In the genomic region with DNA sequence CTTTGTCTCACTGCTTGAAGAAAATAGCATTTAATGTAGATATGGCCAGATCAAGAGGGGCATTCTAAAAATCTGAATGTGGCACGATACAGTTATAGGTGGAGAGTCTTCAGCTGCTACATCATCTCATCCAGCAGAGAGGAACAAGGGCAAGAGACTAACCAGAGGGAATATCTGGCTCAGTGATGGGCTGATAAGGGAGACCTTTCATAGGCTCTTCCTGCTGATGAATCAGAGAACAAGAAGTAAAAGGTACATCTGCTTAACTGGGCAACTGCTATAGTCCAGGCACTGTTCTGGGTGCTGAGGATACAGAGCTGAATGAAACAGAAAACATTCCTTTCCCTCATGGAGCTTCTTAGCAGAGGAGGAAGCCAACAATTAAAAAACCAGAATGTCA, we compare ENCODE assay signal across 23 cellular contexts. TPM values are rescaled to one million over a fixed set of nuclear protein-coding genes. Genes with fewer than 3 reads are reported as not detected.
DNase-seq lines count a peak whose midpoint lies in the region; ATAC-seq and TF ChIP-seq lines count a peak whose summit lies in the region.
"Had no signal": no experiment of that assay in that cellular context is flagged by ENCODE, and none has a peak within 500 bp of the region (broad histone marks: within the 10 kb centered on the region; RNA-seq: fewer than 3 reads in every experiment).

No MANE protein-coding gene starts in this region.

- peak overlapping the region; percentile 98 for H3K27ac Mint-ChIP-seq in activated T-cell treated with anti-CD3 and anti-CD28 coated beads, Interleukin-2, amount 50 U/mL, for 72 hours
- H3K27ac Mint-ChIP-seq in T-cell: peak overlapping the region; percentile 87 to 93
- peak overlapping the region; percentile 57 for H3K27ac Mint-ChIP-seq in endothelial cell (ENCODE audit: unreplicated experiment)
- H3K27ac Mint-ChIP-seq in stimulated activated naive CD8-positive, alpha-beta T cell treated with anti-CD3 and anti-CD28 coated beads, Interleukin-15, amount 100 ng/mL, for 72 hours: peak overlapping the region in 1 of 2 donors; percentile 93
- H3K27ac Mint-ChIP-seq: brain, endodermal cell, nephron had no signal

- DNase-seq in activated T-cell treated with anti-CD3 and anti-CD28 coated beads, Interleukin-2, amount 50 U/mL, for 72 hours: no peak
- DNase-seq in activated T-cell treated with anti-CD3 and anti-CD28 coated beads, Interleukin-2, amount 50 U/mL, for 1 hour: no peak
- DNase-seq in T-cell: no peak
- DNase-seq in endothelial cell (ENCODE audit: low spot score): no peak
- DNase-seq in stimulated activated naive CD8-positive, alpha-beta T cell treated with anti-CD3 and anti-CD28 coated beads, Interleukin-15, amount 100 ng/mL, for 72 hours: no peak
- no peak for DNase-seq in GM10266 (ENCODE audit: extremely low spot score)
- DNase-seq in caudate nucleus (lab: John Stamatoyannopoulos, UW): no peak
- DNase-seq: colonic mucosa; DMS79; endodermal cell; glutamatergic neuron; Kasumi-1; mesendoderm; NCI-H1048; NCI-H187 treated with DMSO at 0.1 percent for 48 hours; NCI-H2227 treated with DMSO at 0.1 percent for 48 hours; PC-3; SHP77; stimulated activated CD4-positive, alpha-beta T cell treated with anti-CD3 and anti-CD28 coated beads, Interleukin-15, amount 100 ng/mL, for 24 hours; SW 1271 had no signal

- H3K36me3 Mint-ChIP-seq in activated T-cell treated with anti-CD3 and anti-CD28 coated beads, Interleukin-2, amount 50 U/mL, for 72 hours (ENCODE audit: insufficient read depth in 2 of 2): peaks cover 0 to 2% of the 10 kb centered on the region in 2 donors
- H3K36me3 Mint-ChIP-seq in T-cell: peaks cover 3% of the 10 kb centered on the region
- H3K36me3 Mint-ChIP-seq in endothelial cell (ENCODE audit: low read depth, unreplicated experiment): no peaks in the 10 kb centered on the region
- H3K36me3 Mint-ChIP-seq: brain had no signal

- no peak overlapping the region for H3K27ac ChIP-seq in caudate nucleus (ENCODE audit: low read depth, low read length)
- H3K27ac ChIP-seq: colonic mucosa, thoracic aorta had no signal

- POLR2A ChIA-PET in T-cell (lab: Charles Lee): interaction anchor here (0.6 to 1.2 kb wide), 5 partner anchors 13 to 192 kb away, joined by 3 to 6 read pairs (median 4); no protein-coding TSS in a partner anchor

- H3K4me3 Mint-ChIP-seq in activated T-cell treated with anti-CD3 and anti-CD28 coated beads, Interleukin-2, amount 50 U/mL, for 72 hours: peak overlapping the region; percentile 21 to 74
- H3K4me3 Mint-ChIP-seq in T-cell (peak overlapping the region in 2 of 3 donors; percentile 41 to 64), endothelial cell (ENCODE audit: unreplicated experiment) (no peak overlapping the region)
- H3K4me3 Mint-ChIP-seq in stimulated activated naive CD8-positive, alpha-beta T cell treated with anti-CD3 and anti-CD28 coated beads, Interleukin-15, amount 100 ng/mL, for 72 hours: peak overlapping the region; percentile 34 to 66
- H3K4me3 Mint-ChIP-seq: brain, endodermal cell, nephron had no signal

- peak; percentile 35 to 48 for ATAC-seq in activated T-cell treated with anti-CD3 and anti-CD28 coated beads, Interleukin-2, amount 50 U/mL, for 72 hours (replicated peaks in 1 of 2)
- peak in 1 of 4 experiments; percentile 34 for ATAC-seq in T-cell (replicated peaks in 1 of 4)
- ATAC-seq in stimulated activated naive CD8-positive, alpha-beta T cell treated with anti-CD3 and anti-CD28 coated beads, Interleukin-15, amount 100 ng/mL, for 72 hours: peak; percentile 41
- ATAC-seq: PC-3 had no signal

- no peaks in the 10 kb centered on the region for H3K9me3 Mint-ChIP-seq in activated T-cell treated with anti-CD3 and anti-CD28 coated beads, Interleukin-2, amount 50 U/mL, for 72 hours
- no peaks in the 10 kb centered on the region for H3K9me3 Mint-ChIP-seq in T-cell
- H3K9me3 Mint-ChIP-seq in endothelial cell (ENCODE audit: unreplicated experiment): no peaks in the 10 kb centered on the region
- no peaks in the 10 kb centered on the region for H3K9me3 Mint-ChIP-seq in stimulated activated naive CD8-positive, alpha-beta T cell treated with anti-CD3 and anti-CD28 coated beads, Interleukin-15, amount 100 ng/mL, for 72 hours
- H3K9me3 Mint-ChIP-seq: brain, endodermal cell, nephron had no signal

- H3K4me1 Mint-ChIP-seq in activated T-cell treated with anti-CD3 and anti-CD28 coated beads, Interleukin-2, amount 50 U/mL, for 72 hours (ENCODE audit: low read depth): peaks cover 95% of the 10 kb centered on the region
- peaks cover 92 to 94% (median 94%) of the 10 kb centered on the region in 3 donors for H3K4me1 Mint-ChIP-seq in T-cell
- H3K4me1 Mint-ChIP-seq in endothelial cell (ENCODE audit: unreplicated experiment): peaks cover 68% of the 10 kb centered on the region
- H3K4me1 Mint-ChIP-seq in stimulated activated naive CD8-positive, alpha-beta T cell treated with anti-CD3 and anti-CD28 coated beads, Interleukin-15, amount 100 ng/mL, for 72 hours: peaks cover 94% of the 10 kb centered on the region

- no peaks in the 10 kb centered on the region for H3K27me3 Mint-ChIP-seq in activated T-cell treated with anti-CD3 and anti-CD28 coated beads, Interleukin-2, amount 50 U/mL, for 72 hours (ENCODE audit: low read depth)
- H3K27me3 Mint-ChIP-seq in T-cell (no peaks in the 10 kb centered on the region), endothelial cell (ENCODE audit: unreplicated experiment) (peaks cover 5% of the 10 kb centered on the region)
- no peaks in the 10 kb centered on the region for H3K27me3 Mint-ChIP-seq in stimulated activated naive CD8-positive, alpha-beta T cell treated with anti-CD3 and anti-CD28 coated beads, Interleukin-15, amount 100 ng/mL, for 72 hours

- CTCF ChIA-PET in T-cell (lab: Charles Lee): interaction anchor here in 1 of 2 donors (1.6 kb wide), 1 partner anchor 31 kb away, joined by 3 read pairs; no protein-coding TSS in a partner anchor

- no peak for TF ChIP-seq CTCF in endothelial cell (IDR thresholded peaks at IDR 0.05; ENCODE audit: unreplicated experiment)
- TF ChIP-seq CTCF in GM10266 (IDR thresholded peaks at IDR 0.05; ENCODE audit: control insufficient read depth, insufficient read depth, low read depth, missing control alignments): no peak

RNA-seq across cellular contexts. Expression of gene PIP4K2A, which starts 37.9 kb away (rescaled TPM):
- 100 to 1,000 TPM; 104 to 138 TPM for total RNA-seq in activated T-cell treated with anti-CD3 and anti-CD28 coated beads, Interleukin-2, amount 50 U/mL, for 72 hours
- total RNA-seq in T-cell (100 to 1,000 TPM; 129 to 238 (median 160) TPM), endothelial cell (ENCODE audit: unreplicated experiment) (110 TPM)
